ENCODE assay signal across 8 cellular contexts in the genomic region with DNA sequence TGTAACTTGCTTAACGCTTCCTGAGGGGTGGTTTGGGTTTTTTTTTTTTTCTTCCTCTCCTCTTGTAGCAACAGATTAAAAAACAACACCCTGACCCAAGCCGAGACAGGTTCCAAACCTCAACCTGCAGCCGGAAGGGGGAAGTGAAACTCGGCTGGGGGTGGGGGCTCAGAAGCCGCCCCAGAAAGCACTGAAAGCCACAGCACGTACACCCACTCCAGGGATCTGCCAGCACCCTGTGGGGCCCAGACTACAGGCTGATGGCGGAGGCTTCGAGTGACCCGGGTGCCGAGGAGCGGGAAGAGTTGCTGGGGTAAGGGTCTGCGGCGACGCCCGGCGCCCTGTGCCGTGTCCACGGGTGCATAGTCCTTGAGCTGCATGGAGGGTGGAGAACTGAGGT. TPM values are rescaled to one million over a fixed set of nuclear protein-coding genes. Genes with fewer than 3 reads are reported as not detected.
DNase-seq lines count a peak whose midpoint lies in the region; ATAC-seq and TF ChIP-seq lines count a peak whose summit lies in the region.

A gene with protein sequence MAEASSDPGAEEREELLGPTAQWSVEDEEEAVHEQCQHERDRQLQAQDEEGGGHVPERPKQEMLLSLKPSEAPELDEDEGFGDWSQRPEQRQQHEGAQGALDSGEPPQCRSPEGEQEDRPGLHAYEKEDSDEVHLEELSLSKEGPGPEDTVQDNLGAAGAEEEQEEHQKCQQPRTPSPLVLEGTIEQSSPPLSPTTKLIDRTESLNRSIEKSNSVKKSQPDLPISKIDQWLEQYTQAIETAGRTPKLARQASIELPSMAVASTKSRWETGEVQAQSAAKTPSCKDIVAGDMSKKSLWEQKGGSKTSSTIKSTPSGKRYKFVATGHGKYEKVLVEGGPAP (plus strand): TSS at position 200 of the 400 bp plus-strand sequence. CDS start 61 bp downstream, at position 261.

- ATAC-seq in HG03378 (IDR thresholded peaks at IDR 0.05; ENCODE audit: unreplicated experiment) = peak; percentile 38
- no peak for ATAC-seq in gastroesophageal sphincter

- TF ChIP-seq CTCF in gastroesophageal sphincter (IDR thresholded peaks at IDR 0.05) (no peak), nephron progenitor cell (IDR thresholded peaks at IDR 0.05) (no peak)

- no peaks in the 10 kb centered on the region for H3K27me3 ChIP-seq in gastroesophageal sphincter

- no peaks in the 10 kb centered on the region for H3K9me3 ChIP-seq in gastroesophageal sphincter

- no peaks in the 10 kb centered on the region for H3K36me3 ChIP-seq in gastroesophageal sphincter

- H3K4me1 ChIP-seq in gastroesophageal sphincter = no peaks in the 10 kb centered on the region

- peaks cover 8% of the 10 kb centered on the region for H3K36me3 Mint-ChIP-seq in activated CD4-positive, alpha-beta T cell treated with anti-CD3 and anti-CD28 coated beads, Interleukin-2, amount 10 ng/mL, durations not matched to agents 24 days and 14 days (ENCODE audit: low read depth)
- no peaks in the 10 kb centered on the region for H3K36me3 Mint-ChIP-seq in nephron progenitor cell (ENCODE audit: low read depth)

- TF ChIP-seq EP300 in gastroesophageal sphincter (IDR thresholded peaks at IDR 0.05) = no peak

- peak within 1 kb of the TSS; percentile 93 for H3K4me3 Mint-ChIP-seq in activated CD4-positive, alpha-beta T cell treated with anti-CD3 and anti-CD28 coated beads, Interleukin-2, amount 10 ng/mL, durations not matched to agents 24 days and 14 days
- no peak within 1 kb of the TSS for H3K4me3 Mint-ChIP-seq in nephron progenitor cell

- 89% methylated on average over 9 of the region's 18 CpGs; no CpG with 5 or more reads in 1 of the 2 donors for WGBS in gastroesophageal sphincter (ENCODE audit: low coverage in 1 of 2), 2 donors

- H3K4me3 ChIP-seq in gastroesophageal sphincter = peak within 1 kb of the TSS in 1 of 2 donors; percentile 33

- H3K9me3 Mint-ChIP-seq in activated CD4-positive, alpha-beta T cell treated with anti-CD3 and anti-CD28 coated beads, Interleukin-2, amount 10 ng/mL, durations not matched to agents 24 days and 14 days = no peaks in the 10 kb centered on the region
- peaks cover 3% of the 10 kb centered on the region for H3K9me3 Mint-ChIP-seq in nephron progenitor cell

- DNase-seq in GM19238 (ENCODE audit: insufficient read length, low spot score) = peak; percentile 93
- DNase-seq in activated CD4-positive, alpha-beta T cell treated with anti-CD3 and anti-CD28 coated beads, Interleukin-2, amount 10 ng/mL, durations not matched to agents 24 days and 14 days = peak; percentile 96
- peak; percentile 64 to 71 for DNase-seq in stimulated activated CD4-positive, alpha-beta T cell treated with anti-CD3 and anti-CD28 coated beads, Interleukin-4, amount 100 ng/mL, for 4 hours
- DNase-seq in NCI-H2196 treated with DMSO at 0.1 percent for 48 hours (lab: John Stamatoyannopoulos, UW; ENCODE audit: unreplicated experiment) = no peak
- DNase-seq in DMS53 treated with DMSO at 0.1 percent for 48 hours (lab: John Stamatoyannopoulos, UW; ENCODE audit: unreplicated experiment) = no peak
- no peak for DNase-seq in nephron progenitor cell

- no peak within 1 kb of the TSS for H3K27ac ChIP-seq in gastroesophageal sphincter

- no peaks in the 10 kb centered on the region for H3K27me3 Mint-ChIP-seq in activated CD4-positive, alpha-beta T cell treated with anti-CD3 and anti-CD28 coated beads, Interleukin-2, amount 10 ng/mL, durations not matched to agents 24 days and 14 days
- H3K27me3 Mint-ChIP-seq in nephron progenitor cell (ENCODE audit: low read depth, poor library complexity) = peaks cover 9% of the 10 kb centered on the region

- intact Hi-C loops in activated CD4-positive, alpha-beta T cell treated with anti-CD3 and anti-CD28 coated beads, Interleukin-2, amount 10 ng/mL, durations not matched to agents 24 days and 14 days (cut with micrococcal nuclease) = loop anchor here (1.0 to 5.0 kb wide), 6 partner anchors 9 to 548 kb away; a partner anchor contains a TSS

- peak within 1 kb of the TSS; percentile 99 for H3K27ac Mint-ChIP-seq in activated CD4-positive, alpha-beta T cell treated with anti-CD3 and anti-CD28 coated beads, Interleukin-2, amount 10 ng/mL, durations not matched to agents 24 days and 14 days
- no peak within 1 kb of the TSS for H3K27ac Mint-ChIP-seq in nephron progenitor cell

- H3K4me1 Mint-ChIP-seq in activated CD4-positive, alpha-beta T cell treated with anti-CD3 and anti-CD28 coated beads, Interleukin-2, amount 10 ng/mL, durations not matched to agents 24 days and 14 days = peaks cover 42% of the 10 kb centered on the region
- peaks cover 32% of the 10 kb centered on the region for H3K4me1 Mint-ChIP-seq in nephron progenitor cell

- no peak for TF ChIP-seq POLR2A in gastroesophageal sphincter (IDR thresholded peaks at IDR 0.05)

RNA-seq across cellular contexts. Expression of the gene that starts here (rescaled TPM):
- 303 and 322 TPM in 2 replicates for total RNA-seq in activated CD4-positive, alpha-beta T cell treated with anti-CD3 and anti-CD28 coated beads, Interleukin-2, amount 10 ng/mL, durations not matched to agents 24 days and 14 days
- 100 to 1,000 TPM in 1 of 4 donors, 10 to 100 TPM in 3; 13.4 to 133 (median 47.7) TPM for total RNA-seq in gastroesophageal sphincter

Comparison
In these comparisons a context has a peak if more than half of its experiments do, and no peak if none do; other contexts are left out.
1. DNase-seq: peak in GM19238 (single experiment), activated CD4-positive, alpha-beta T cell treated with anti-CD3 and anti-CD28 coated beads, Interleukin-2, amount 10 ng/mL, durations not matched to agents 24 days and 14 days (single experiment) and stimulated activated CD4-positive, alpha-beta T cell treated with anti-CD3 and anti-CD28 coated beads, Interleukin-4, amount 100 ng/mL, for 4 hours (2 of 2); none in NCI-H2196 treated with DMSO at 0.1 percent for 48 hours (single experiment), DMS53 treated with DMSO at 0.1 percent for 48 hours (single experiment) and nephron progenitor cell (single experiment).